10 cellular contexts compared by ENCODE assay signal in the genomic region with DNA sequence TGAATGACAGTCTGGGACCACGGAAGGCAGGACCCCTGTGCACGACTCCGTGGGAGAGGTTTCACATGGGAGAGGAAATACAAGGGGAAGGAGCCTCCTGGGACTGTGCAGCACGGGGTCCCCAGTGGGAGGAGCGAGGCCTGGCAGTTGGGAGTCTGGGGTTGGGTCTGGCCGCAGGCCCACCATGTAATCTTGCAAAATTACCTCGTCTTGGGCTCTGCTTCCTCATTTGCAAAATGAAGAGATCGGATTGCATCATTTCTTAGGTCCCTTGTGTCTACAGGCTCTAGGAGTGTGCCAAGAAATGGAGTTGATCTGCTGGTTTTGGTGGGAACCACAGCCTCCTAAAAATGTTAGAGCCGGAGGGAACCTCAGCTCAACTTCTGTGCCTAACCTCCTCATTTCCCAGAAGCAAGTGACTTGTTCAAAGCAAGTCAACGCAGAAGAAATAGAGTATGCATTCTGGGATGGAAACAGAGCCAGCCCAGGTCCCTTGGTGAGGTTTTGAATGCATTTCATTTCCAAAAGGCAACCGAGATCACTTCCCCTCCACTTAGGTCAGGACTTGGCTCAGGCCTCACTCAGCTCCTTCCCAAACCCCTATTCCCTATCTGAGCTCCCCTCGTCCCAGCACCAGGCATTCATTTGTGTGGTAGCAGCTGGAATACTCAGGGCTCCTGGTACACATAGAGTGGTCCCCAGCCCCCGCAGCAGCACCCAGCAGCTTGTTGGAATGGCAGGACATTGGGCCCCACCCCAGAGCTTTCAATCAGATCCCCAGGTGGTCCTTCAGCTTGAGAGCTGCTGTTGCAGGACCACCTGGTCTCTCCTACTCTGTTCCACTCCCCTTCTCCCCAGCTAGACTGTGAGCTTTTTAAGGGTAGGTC.
DNase-seq lines count a peak whose midpoint lies in the region; ATAC-seq, FAIRE-seq and TF ChIP-seq lines count a peak whose summit lies in the region.
"Had no signal": no experiment of that assay in that cellular context is flagged by ENCODE, and none has a peak within 500 bp of the region (broad histone marks: within the 10 kb centered on the region; RNA-seq: fewer than 3 reads in every experiment).

No MANE protein-coding gene starts in this region.

- H3K9me3 Mint-ChIP-seq in activated T-cell treated with anti-CD3 and anti-CD28 coated beads, Interleukin-2, amount 50 U/mL, for 72 hours: no peaks in the 10 kb centered on the region

- no peak for TF ChIP-seq CTCF in HEK293 (tag by site-specific recombination; IDR thresholded peaks at IDR 0.05)
- no peak for TF ChIP-seq CTCF in PC-9 (conservative IDR thresholded peaks at IDR 0.05)
- no peak for TF ChIP-seq CTCF in sigmoid colon (IDR thresholded peaks at IDR 0.05)
- TF ChIP-seq CTCF in kidney (IDR thresholded peaks at IDR 0.05; ENCODE audit: borderline replicate concordance, extremely low read depth, insufficient read depth): no peak

- peaks cover 14% of the 10 kb centered on the region for H3K27me3 Mint-ChIP-seq in activated T-cell treated with anti-CD3 and anti-CD28 coated beads, Interleukin-2, amount 50 U/mL, for 72 hours (ENCODE audit: low read depth)

- no peaks in the 10 kb centered on the region for H3K36me3 ChIP-seq in HEK293 (ENCODE audit: control insufficient read depth in 2 of 2, insufficient read depth in 1 of 2, low read length in 2 of 2)
- H3K36me3 ChIP-seq in PC-9 (ENCODE audit: low read depth): no peaks in the 10 kb centered on the region
- H3K36me3 ChIP-seq in sigmoid colon: no peaks in the 10 kb centered on the region
- no peaks in the 10 kb centered on the region for H3K36me3 ChIP-seq in kidney (ENCODE audit: control insufficient read depth in 1 of 2, insufficient read depth in 2 of 2, low read length in 2 of 2)

- CTCF ChIA-PET in HEK293 (lab: Yijun Ruan, JAX) (interaction anchor here (0.9 to 3.4 kb wide), 7 partner anchors 9 to 320 kb away, joined by 3 to 16 read pairs (median 5); no protein-coding TSS in a partner anchor), PC-9 (lab: Charles Lee) (interaction anchor here (2.4 kb wide), 1 partner anchor 320 kb away, joined by 5 read pairs; no protein-coding TSS in a partner anchor)

- intact Hi-C loops in PC-9 (cut with micrococcal nuclease; ENCODE audit: unreplicated experiment) (loop anchor here (5.0 kb wide), 1 partner anchor 131 kb away; no protein-coding TSS in a partner anchor), sigmoid colon (cut with DNase I) (loop anchor here (5.0 kb wide), 1 partner anchor 99 kb away; no protein-coding TSS in a partner anchor), kidney (cut with DNase I) (no loop called here)

- H3K4me3 ChIP-seq in HEK293 (ENCODE audit: low read depth, low read length): no peak overlapping the region
- H3K4me3 ChIP-seq in PC-9: no peak overlapping the region
- H3K4me3 ChIP-seq in sigmoid colon: no peak overlapping the region
- no peak overlapping the region for H3K4me3 ChIP-seq in kidney (ENCODE audit: low read length in 2 of 2)

- H3K4me2 ChIP-seq in PC-9: peak overlapping the region; percentile 37; the same call in 1 of the 2 replicates

- no peaks in the 10 kb centered on the region for H3K27me3 ChIP-seq in PC-9 (ENCODE audit: insufficient read depth, low read depth)
- H3K27me3 ChIP-seq in sigmoid colon: peaks cover 0 to 3% (median 0%) of the 10 kb centered on the region in 3 donors

- ATAC-seq in activated T-cell treated with anti-CD3 and anti-CD28 coated beads, Interleukin-2, amount 50 U/mL, for 72 hours (replicated peaks in 1 of 2): no peak

- DNase-seq in PC-9: peak in 1 of 2 experiments; percentile 78
- DNase-seq in fibroblast of the conjunctiva (ENCODE audit: low read depth): peak; percentile 83
- peak; percentile 83 for DNase-seq in sigmoid colon
- DNase-seq in NCI-H128 (lab: John Stamatoyannopoulos, UW; ENCODE audit: unreplicated experiment): no peak
- DNase-seq in activated T-cell treated with anti-CD3 and anti-CD28 coated beads, Interleukin-2, amount 50 U/mL, for 72 hours: no peak
- no peak for DNase-seq in dermis blood vessel endothelial cell
- no peak for DNase-seq in kidney
- DNase-seq: activated CD4-positive, alpha-beta T cell treated with anti-CD3 and anti-CD28 coated beads for 48 hours; NCI-H1930 had no signal

- no TSS peak for BruUV-seq in PC-9 (replicated peaks; lab: Mats Ljungman, UMichigan)

- H3K9me3 ChIP-seq in HEK293 (ENCODE audit: control insufficient read depth, insufficient read depth, low read depth, low read length) (no peaks in the 10 kb centered on the region), PC-9 (ENCODE audit: insufficient read depth, low read depth) (no peaks in the 10 kb centered on the region), sigmoid colon (no peaks in the 10 kb centered on the region), kidney (ENCODE audit: control insufficient read depth in 1 of 2, low read length in 2 of 2) (no peaks in the 10 kb centered on the region)

- H3F3A ChIP-seq in PC-9 (ENCODE audit: insufficient read depth, low read depth): peaks cover 24% of the 10 kb centered on the region; the same call in 1 of the 2 replicates

- H3K9ac ChIP-seq in kidney (ENCODE audit: low read length in 2 of 2): no peak overlapping the region

- H3K4me1 Mint-ChIP-seq in activated T-cell treated with anti-CD3 and anti-CD28 coated beads, Interleukin-2, amount 50 U/mL, for 72 hours (ENCODE audit: low read depth): peaks cover 4% of the 10 kb centered on the region

- H2AFZ ChIP-seq in PC-9: no peak overlapping the region

- no peak overlapping the region for H3K27ac Mint-ChIP-seq in activated T-cell treated with anti-CD3 and anti-CD28 coated beads, Interleukin-2, amount 50 U/mL, for 72 hours

- no peak for TF ChIP-seq EP300 in sigmoid colon (IDR thresholded peaks at IDR 0.05)

- no peaks in the 10 kb centered on the region for H3K36me3 Mint-ChIP-seq in activated T-cell treated with anti-CD3 and anti-CD28 coated beads, Interleukin-2, amount 50 U/mL, for 72 hours (ENCODE audit: insufficient read depth in 2 of 2)

- no peak for FAIRE-seq in kidney (lab: Jason Lieb, UNC)

- 57 to 79% methylated on average over 13 of the region's 13 CpGs for WGBS in sigmoid colon, 2 donors

- POLR2A ChIA-PET in HEK293 (lab: Yijun Ruan, JAX) (no interaction called here), PC-9 (lab: Charles Lee; ENCODE audit: unreplicated experiment) (no interaction called here)

- no peaks in the 10 kb centered on the region for H3K9me2 ChIP-seq in PC-9 (ENCODE audit: insufficient read depth)

- no peaks in the 10 kb centered on the region for H4K20me1 ChIP-seq in PC-9 (ENCODE audit: insufficient read depth)

- peak overlapping the region; percentile 4; the same call in 1 of the 2 replicates for H3K27ac ChIP-seq in HEK293 (ENCODE audit: extremely low read depth, low read depth, low read length)
- no peak overlapping the region for H3K27ac ChIP-seq in PC-9
- peak overlapping the region in 1 of 4 donors; percentile 14 for H3K27ac ChIP-seq in sigmoid colon
- no peak overlapping the region for H3K27ac ChIP-seq in kidney (ENCODE audit: low read depth in 2 of 2, low read length in 2 of 2)

- H3K4me1 ChIP-seq in HEK293 (ENCODE audit: control insufficient read depth, insufficient read depth, low read length) (peaks cover 6% of the 10 kb centered on the region), PC-9 (replicated peaks; ENCODE audit: insufficient read depth) (peaks cover 36% of the 10 kb centered on the region), sigmoid colon (peaks cover 0 to 4% (median 0%) of the 10 kb centered on the region in 4 donors), kidney (ENCODE audit: control insufficient read depth in 1 of 2, insufficient read depth in 1 of 2, low read depth in 1 of 2, low read length in 2 of 2) (peaks cover 0 to 3% of the 10 kb centered on the region in 2 donors)

- H3K4me3 Mint-ChIP-seq in activated T-cell treated with anti-CD3 and anti-CD28 coated beads, Interleukin-2, amount 50 U/mL, for 72 hours: no peak overlapping the region

- TF ChIP-seq POLR2A in sigmoid colon (IDR thresholded peaks at IDR 0.05): no peak

- H3K79me2 ChIP-seq in PC-9 (ENCODE audit: low read depth): no peaks in the 10 kb centered on the region

TF ChIP-seq in HEK293, 187 proteins besides CTCF, POLR2A, EP300 and RAD21 (continues in another document):
- TF ChIP-seq ZNF692 (tag by site-specific recombination; IDR thresholded peaks at IDR 0.05) (no peak), ZFHX2 (tag by site-specific recombination; conservative IDR thresholded peaks at IDR 0.05) (no peak), AEBP2 (tag by site-specific recombination; IDR thresholded peaks at IDR 0.05; ENCODE audit: borderline replicate concordance) (no peak), ZNF837 (tag by site-specific recombination; IDR thresholded peaks at IDR 0.05) (no peak), ZNF558 (tag by site-specific recombination; IDR thresholded peaks at IDR 0.05) (no peak), ZNF341 (tag by site-specific recombination; IDR thresholded peaks at IDR 0.05; ENCODE audit: low read depth) (0 out of 2 replicates have a peak, but pooled peaks have one; percentile 3), ZNF785 (tag by site-specific recombination; IDR thresholded peaks at IDR 0.05) (no peak), ZNF335 (tag by site-specific recombination; conservative IDR thresholded peaks at IDR 0.05) (0 out of 2 replicates have a peak, but pooled peaks have one; percentile 17), ZBTB7A (tag by site-specific recombination; IDR thresholded peaks at IDR 0.05; ENCODE audit: low read depth) (no peak), ZNF433 (tag by site-specific recombination; IDR thresholded peaks at IDR 0.05; ENCODE audit: low read depth) (no peak)

Comparison
In these comparisons a context has a peak if more than half of its experiments do, and no peak if none do; other contexts are left out.
1. DNase-seq: peak in fibroblast of the conjunctiva (single experiment) and sigmoid colon (single experiment); none in NCI-H128 (single experiment), activated T-cell treated with anti-CD3 and anti-CD28 coated beads, Interleukin-2, amount 50 U/mL, for 72 hours (0 of 2), dermis blood vessel endothelial cell (single experiment) and kidney (single experiment).